ENCODE assay signal across 16 cellular contexts in genomic region chr11:66237867-66238266, GRCh38. TPM values are rescaled to one million over a fixed set of nuclear protein-coding genes. Genes with fewer than 3 reads are reported as not detected.
DNase-seq lines count a peak whose midpoint lies in the region; ATAC-seq and TF ChIP-seq lines count a peak whose summit lies in the region.
"Had no signal": no experiment of that assay in that cellular context is flagged by ENCODE, and none has a peak within 500 bp of the region (broad histone marks: within the 10 kb centered on the region; RNA-seq: fewer than 3 reads in every experiment).

No MANE protein-coding gene starts in this region.

- H3K27ac ChIP-seq in GM23338 (ENCODE audit: low read depth), result no peak overlapping the region

- H3K9me3 Mint-ChIP-seq in activated CD4-positive, alpha-beta memory T cell treated with anti-CD3 and anti-CD28 coated beads for 36 hours, result no peaks in the 10 kb centered on the region
- no peaks in the 10 kb centered on the region for H3K9me3 Mint-ChIP-seq in activated CD4-positive, alpha-beta memory T cell treated with anti-CD3 and anti-CD28 coated beads, Interleukin-2, amount 10 ng/mL, durations not matched to agents 7 days and 5 days
- no peaks in the 10 kb centered on the region for H3K9me3 Mint-ChIP-seq in GM23338
- H3K9me3 Mint-ChIP-seq in activated CD8-positive, alpha-beta T cell treated with anti-CD3 and anti-CD28 coated beads for 36 hours, result no peaks in the 10 kb centered on the region
- no peaks in the 10 kb centered on the region for H3K9me3 Mint-ChIP-seq in natural killer cell treated with Interleukin-12 subunit alpha and Interleukin-12 subunit beta and Interleukin-15 and Interleukin-18, amount 100 ng/mL, for 72 hours

- POLR2A ChIA-PET in activated CD4-positive, alpha-beta memory T cell treated with anti-CD3 and anti-CD28 coated beads for 36 hours (lab: Charles Lee), result interaction anchor here (1.2 kb wide), 1 partner anchor 14 kb away, joined by 3 read pairs; no protein-coding TSS in a partner anchor
- POLR2A ChIA-PET in activated CD4-positive, alpha-beta memory T cell treated with anti-CD3 and anti-CD28 coated beads, Interleukin-2, amount 10 ng/mL, durations not matched to agents 7 days and 5 days (lab: Charles Lee), result interaction anchor here (1.4 kb wide), 1 partner anchor 14 kb away, joined by 3 read pairs; no protein-coding TSS in a partner anchor
- POLR2A ChIA-PET in activated CD8-positive, alpha-beta T cell treated with anti-CD3 and anti-CD28 coated beads for 36 hours (lab: Charles Lee), result no interaction called here

- H2AFZ ChIP-seq in GM23338, result no peak overlapping the region

- CTCF ChIA-PET in activated CD4-positive, alpha-beta memory T cell treated with anti-CD3 and anti-CD28 coated beads for 36 hours (lab: Charles Lee), result interaction anchor here (1.1 kb wide), 1 partner anchor 12 kb away, joined by 3 read pairs; no protein-coding TSS in a partner anchor
- CTCF ChIA-PET in activated CD4-positive, alpha-beta memory T cell treated with anti-CD3 and anti-CD28 coated beads, Interleukin-2, amount 10 ng/mL, durations not matched to agents 7 days and 5 days (lab: Charles Lee), result no interaction called here
- CTCF ChIA-PET in activated CD8-positive, alpha-beta T cell treated with anti-CD3 and anti-CD28 coated beads for 36 hours (lab: Charles Lee), result interaction anchor here (1.4 kb wide), 1 partner anchor 16 kb away, joined by 4 read pairs; no protein-coding TSS in a partner anchor

- no peaks in the 10 kb centered on the region for H3K79me2 ChIP-seq in GM23338 (replicated peaks; ENCODE audit: insufficient read depth)

- H3F3A ChIP-seq in GM23338 (replicated peaks; ENCODE audit: low read depth), result 0 out of 2 replicates have a peak, but pooled peaks cover 4% of the 10 kb centered on the region

- no peaks in the 10 kb centered on the region for H3K27me3 Mint-ChIP-seq in activated CD4-positive, alpha-beta memory T cell treated with anti-CD3 and anti-CD28 coated beads for 36 hours
- H3K27me3 Mint-ChIP-seq in activated CD4-positive, alpha-beta memory T cell treated with anti-CD3 and anti-CD28 coated beads, Interleukin-2, amount 10 ng/mL, durations not matched to agents 7 days and 5 days, result no peaks in the 10 kb centered on the region
- H3K27me3 Mint-ChIP-seq in GM23338 (ENCODE audit: insufficient read depth, low read depth, poor library complexity), result peaks cover 10% of the 10 kb centered on the region
- H3K27me3 Mint-ChIP-seq in activated CD8-positive, alpha-beta T cell treated with anti-CD3 and anti-CD28 coated beads for 36 hours, result no peaks in the 10 kb centered on the region
- no peaks in the 10 kb centered on the region for H3K27me3 Mint-ChIP-seq in natural killer cell treated with Interleukin-12 subunit alpha and Interleukin-12 subunit beta and Interleukin-15 and Interleukin-18, amount 100 ng/mL, for 72 hours

- no peaks in the 10 kb centered on the region; the same call in 1 of the 2 replicates for H4K20me1 ChIP-seq in GM23338 (replicated peaks; ENCODE audit: insufficient read depth)

- no peaks in the 10 kb centered on the region for H3K9me3 ChIP-seq in MG63

- peak in 1 of 2 experiments; percentile 5; a peak in 1 of 4 replicates for TF ChIP-seq CTCF in GM23338 (conservative IDR thresholded peaks at IDR 0.05; ENCODE audit: low read depth in 2 of 2)
- no peak for TF ChIP-seq CTCF in activated CD8-positive, alpha-beta T cell treated with anti-CD3 and anti-CD28 coated beads for 36 hours (IDR thresholded peaks at IDR 0.05)

- no peaks in the 10 kb centered on the region for H3K4me1 ChIP-seq in GM23338 (ENCODE audit: insufficient read depth)

- H3K36me3 ChIP-seq in GM23338 (ENCODE audit: insufficient read depth) (no peaks in the 10 kb centered on the region; the same call in 1 of the 2 replicates), MG63 (peaks cover 5% of the 10 kb centered on the region; the same call in 1 of the 2 replicates)

- H3K27me3 ChIP-seq in GM23338 (ENCODE audit: insufficient read depth), result no peaks in the 10 kb centered on the region
- no peaks in the 10 kb centered on the region for H3K27me3 ChIP-seq in MG63

- DNase-seq in activated CD4-positive, alpha-beta memory T cell treated with anti-CD3 and anti-CD28 coated beads for 36 hours, result no peak
- DNase-seq in activated CD4-positive, alpha-beta memory T cell treated with anti-CD3 and anti-CD28 coated beads, Interleukin-2, amount 10 ng/mL, durations not matched to agents 7 days and 5 days, result no peak
- DNase-seq in GM23338 (ENCODE audit: low spot score) (peak; percentile 24), amygdala (lab: John Stamatoyannopoulos, UW) (no peak), MG63 (no peak)
- no peak for DNase-seq in activated CD8-positive, alpha-beta T cell treated with anti-CD3 and anti-CD28 coated beads for 36 hours
- no peak for DNase-seq in natural killer cell treated with Interleukin-12 subunit alpha and Interleukin-12 subunit beta and Interleukin-15 and Interleukin-18, amount 100 ng/mL, for 72 hours (ENCODE audit: low spot score)
- DNase-seq: 8988T, DND-41, NCI-H1092, NCI-H146, NCI-H524, Right ventricle myocardium superior had no signal

- peak; percentile 72 for ATAC-seq in GM23338
- ATAC-seq in activated CD8-positive, alpha-beta T cell treated with anti-CD3 and anti-CD28 coated beads for 36 hours, result no peak
- ATAC-seq in natural killer cell treated with Interleukin-12 subunit alpha and Interleukin-12 subunit beta and Interleukin-15 and Interleukin-18, amount 100 ng/mL, for 72 hours, result no peak
- ATAC-seq in GM19328 (IDR thresholded peaks at IDR 0.05; ENCODE audit: unreplicated experiment), result no peak
- ATAC-seq: Panc1 had no signal

- H3K27ac Mint-ChIP-seq in activated CD4-positive, alpha-beta memory T cell treated with anti-CD3 and anti-CD28 coated beads for 36 hours, result peak overlapping the region; percentile 39
- H3K27ac Mint-ChIP-seq in activated CD4-positive, alpha-beta memory T cell treated with anti-CD3 and anti-CD28 coated beads, Interleukin-2, amount 10 ng/mL, durations not matched to agents 7 days and 5 days, result no peak overlapping the region
- peak overlapping the region; percentile 65; the same call in 1 of the 2 replicates for H3K27ac Mint-ChIP-seq in GM23338
- peak overlapping the region; percentile 13 for H3K27ac Mint-ChIP-seq in activated CD8-positive, alpha-beta T cell treated with anti-CD3 and anti-CD28 coated beads for 36 hours
- peak overlapping the region; percentile 57 to 82 for H3K27ac Mint-ChIP-seq in natural killer cell treated with Interleukin-12 subunit alpha and Interleukin-12 subunit beta and Interleukin-15 and Interleukin-18, amount 100 ng/mL, for 72 hours

- peaks cover 39% of the 10 kb centered on the region for H3K36me3 Mint-ChIP-seq in activated CD4-positive, alpha-beta memory T cell treated with anti-CD3 and anti-CD28 coated beads for 36 hours
- peaks cover 25% of the 10 kb centered on the region for H3K36me3 Mint-ChIP-seq in activated CD4-positive, alpha-beta memory T cell treated with anti-CD3 and anti-CD28 coated beads, Interleukin-2, amount 10 ng/mL, durations not matched to agents 7 days and 5 days (ENCODE audit: low read depth)
- H3K36me3 Mint-ChIP-seq in GM23338 (ENCODE audit: low read depth), result peaks cover 2% of the 10 kb centered on the region; the same call in 1 of the 3 replicates
- H3K36me3 Mint-ChIP-seq in activated CD8-positive, alpha-beta T cell treated with anti-CD3 and anti-CD28 coated beads for 36 hours (ENCODE audit: low read depth), result peaks cover 10% of the 10 kb centered on the region
- H3K36me3 Mint-ChIP-seq in natural killer cell treated with Interleukin-12 subunit alpha and Interleukin-12 subunit beta and Interleukin-15 and Interleukin-18, amount 100 ng/mL, for 72 hours, result no peaks in the 10 kb centered on the region

- no peak overlapping the region for H3K4me2 ChIP-seq in GM23338

- H3K4me3 ChIP-seq in GM23338 (no peak overlapping the region), MG63 (no peak overlapping the region)

- no peaks in the 10 kb centered on the region for H3K9me2 ChIP-seq in GM23338 (ENCODE audit: insufficient read depth)

- no peaks in the 10 kb centered on the region for H3K4me1 Mint-ChIP-seq in activated CD4-positive, alpha-beta memory T cell treated with anti-CD3 and anti-CD28 coated beads for 36 hours (ENCODE audit: low read depth)
- no peaks in the 10 kb centered on the region for H3K4me1 Mint-ChIP-seq in activated CD4-positive, alpha-beta memory T cell treated with anti-CD3 and anti-CD28 coated beads, Interleukin-2, amount 10 ng/mL, durations not matched to agents 7 days and 5 days
- H3K4me1 Mint-ChIP-seq in GM23338, result peaks cover 4% of the 10 kb centered on the region; the same call in 1 of the 3 replicates
- H3K4me1 Mint-ChIP-seq in activated CD8-positive, alpha-beta T cell treated with anti-CD3 and anti-CD28 coated beads for 36 hours (ENCODE audit: low read depth), result no peaks in the 10 kb centered on the region
- H3K4me1 Mint-ChIP-seq in natural killer cell treated with Interleukin-12 subunit alpha and Interleukin-12 subunit beta and Interleukin-15 and Interleukin-18, amount 100 ng/mL, for 72 hours (ENCODE audit: low read depth in 2 of 2), result peaks cover 7 to 21% of the 10 kb centered on the region in 2 donors

- intact Hi-C loops in activated CD4-positive, alpha-beta memory T cell treated with anti-CD3 and anti-CD28 coated beads for 36 hours (cut with micrococcal nuclease), result no loop called here
- intact Hi-C loops in activated CD8-positive, alpha-beta T cell treated with anti-CD3 and anti-CD28 coated beads for 36 hours (cut with micrococcal nuclease), result no loop called here

- no peak overlapping the region for H3K4me3 Mint-ChIP-seq in activated CD4-positive, alpha-beta memory T cell treated with anti-CD3 and anti-CD28 coated beads for 36 hours
- no peak overlapping the region for H3K4me3 Mint-ChIP-seq in activated CD4-positive, alpha-beta memory T cell treated with anti-CD3 and anti-CD28 coated beads, Interleukin-2, amount 10 ng/mL, durations not matched to agents 7 days and 5 days
- H3K4me3 Mint-ChIP-seq in GM23338, result no peak overlapping the region
- H3K4me3 Mint-ChIP-seq in activated CD8-positive, alpha-beta T cell treated with anti-CD3 and anti-CD28 coated beads for 36 hours, result no peak overlapping the region
- H3K4me3 Mint-ChIP-seq in natural killer cell treated with Interleukin-12 subunit alpha and Interleukin-12 subunit beta and Interleukin-15 and Interleukin-18, amount 100 ng/mL, for 72 hours, result peak overlapping the region; percentile 60

RNA-seq across cellular contexts. Expression of gene KLC2, which starts 19.6 kb away (rescaled TPM):
- 10 to 100 TPM; 40.5 to 44.8 TPM for total RNA-seq in activated CD4-positive, alpha-beta memory T cell treated with anti-CD3 and anti-CD28 coated beads for 36 hours
- 10 to 100 TPM; 32.8 to 33.9 TPM for total RNA-seq in activated CD4-positive, alpha-beta memory T cell treated with anti-CD3 and anti-CD28 coated beads, Interleukin-2, amount 10 ng/mL, durations not matched to agents 7 days and 5 days
- 31.1 and 40.4 TPM in 2 replicates for total RNA-seq in GM23338 (2014; rRNA removed; shearing (Covaris generic))
- 17.8 and 18.3 TPM in 2 replicates for polyA plus RNA-seq in GM23338 (2016; fragmentation: Nextera tagmentation; extraction: Ambion mirVana)
- total RNA-seq in activated CD8-positive, alpha-beta T cell treated with anti-CD3 and anti-CD28 coated beads for 36 hours, result 10 to 100 TPM; 32.2 to 35.2 TPM
- total RNA-seq in natural killer cell treated with Interleukin-12 subunit alpha and Interleukin-12 subunit beta and Interleukin-15 and Interleukin-18, amount 100 ng/mL, for 72 hours, result 10 to 100 TPM; 38.0 to 77.2 TPM
- 15.0 and 25.3 TPM in 2 replicates for total RNA-seq in MG63 (2014; rRNA removed; shearing (Covaris generic); ENCODE audit: low replicate concordance)

RNA-seq across cellular contexts. Expression of gene RAB1B, which starts 30.6 kb away (rescaled TPM):
- 100 to 1,000 TPM; 118 to 124 TPM for total RNA-seq in activated CD4-positive, alpha-beta memory T cell treated with anti-CD3 and anti-CD28 coated beads for 36 hours
- 100 to 1,000 TPM; 146 to 150 TPM for total RNA-seq in activated CD4-positive, alpha-beta memory T cell treated with anti-CD3 and anti-CD28 coated beads, Interleukin-2, amount 10 ng/mL, durations not matched to agents 7 days and 5 days
- total RNA-seq in GM23338 (2014; rRNA removed; shearing (Covaris generic)), result 92.7 and 99.6 TPM in 2 replicates
- polyA plus RNA-seq in GM23338 (2016; fragmentation: Nextera tagmentation; extraction: Ambion mirVana), result 30.3 and 30.5 TPM in 2 replicates
- 10 to 100 TPM; 97.9 to 98.2 TPM for total RNA-seq in activated CD8-positive, alpha-beta T cell treated with anti-CD3 and anti-CD28 coated beads for 36 hours
- total RNA-seq in natural killer cell treated with Interleukin-12 subunit alpha and Interleukin-12 subunit beta and Interleukin-15 and Interleukin-18, amount 100 ng/mL, for 72 hours, result 100 to 1,000 TPM; 139 to 146 TPM
- total RNA-seq in MG63 (2014; rRNA removed; shearing (Covaris generic); ENCODE audit: low replicate concordance), result 101 and 103 TPM in 2 replicates

RNA-seq across cellular contexts. Expression of gene CNIH2, which starts 40.1 kb away (rescaled TPM):
- total RNA-seq in activated CD4-positive, alpha-beta memory T cell treated with anti-CD3 and anti-CD28 coated beads for 36 hours, result 1 to 10 TPM in 1 of 2 experiments, under 1 TPM in 1; 0.39 to 1.5 TPM
- 1 to 10 TPM; 1.9 to 2.1 TPM for total RNA-seq in activated CD4-positive, alpha-beta memory T cell treated with anti-CD3 and anti-CD28 coated beads, Interleukin-2, amount 10 ng/mL, durations not matched to agents 7 days and 5 days
- total RNA-seq in GM23338 (2014; rRNA removed; shearing (Covaris generic)), result 9.2 and 10.8 TPM in 2 replicates
- 4.3 and 7.9 TPM in 2 replicates for polyA plus RNA-seq in GM23338 (2016; fragmentation: Nextera tagmentation; extraction: Ambion mirVana)
- total RNA-seq in activated CD8-positive, alpha-beta T cell treated with anti-CD3 and anti-CD28 coated beads for 36 hours, result 1 to 10 TPM in 1 of 2 experiments, under 1 TPM in 1; 0.96 to 2.0 TPM
- total RNA-seq in natural killer cell treated with Interleukin-12 subunit alpha and Interleukin-12 subunit beta and Interleukin-15 and Interleukin-18, amount 100 ng/mL, for 72 hours, result 1 to 10 TPM; 1.2 to 2.6 TPM
- total RNA-seq in MG63 (2014; rRNA removed; shearing (Covaris generic); ENCODE audit: low replicate concordance), result not detected in 2 replicates
- total RNA-seq: Right ventricle myocardium superior had no signal

RNA-seq across cellular contexts. Expression of gene YIF1A, which starts 51.1 kb away (rescaled TPM):
- 10 to 100 TPM; 63.1 to 65.8 TPM for total RNA-seq in activated CD4-positive, alpha-beta memory T cell treated with anti-CD3 and anti-CD28 coated beads for 36 hours
- total RNA-seq in activated CD4-positive, alpha-beta memory T cell treated with anti-CD3 and anti-CD28 coated beads, Interleukin-2, amount 10 ng/mL, durations not matched to agents 7 days and 5 days, result 10 to 100 TPM; 49.5 to 52.5 TPM
- total RNA-seq in GM23338 (2014; rRNA removed; shearing (Covaris generic)), result 75.0 and 87.0 TPM in 2 replicates
- polyA plus RNA-seq in GM23338 (2016; fragmentation: Nextera tagmentation; extraction: Ambion mirVana), result 71.5 and 75.6 TPM in 2 replicates
- total RNA-seq in activated CD8-positive, alpha-beta T cell treated with anti-CD3 and anti-CD28 coated beads for 36 hours, result 10 to 100 TPM; 57.4 to 64.0 TPM
- total RNA-seq in natural killer cell treated with Interleukin-12 subunit alpha and Interleukin-12 subunit beta and Interleukin-15 and Interleukin-18, amount 100 ng/mL, for 72 hours, result 10 to 100 TPM; 62.7 to 76.1 TPM
- 217 and 220 TPM in 2 replicates for total RNA-seq in MG63 (2014; rRNA removed; shearing (Covaris generic); ENCODE audit: low replicate concordance)

RNA-seq across cellular contexts. Expression of gene TMEM151A, which starts 53.8 kb away (rescaled TPM):
- not detected for total RNA-seq in activated CD4-positive, alpha-beta memory T cell treated with anti-CD3 and anti-CD28 coated beads for 36 hours
- not detected for total RNA-seq in activated CD4-positive, alpha-beta memory T cell treated with anti-CD3 and anti-CD28 coated beads, Interleukin-2, amount 10 ng/mL, durations not matched to agents 7 days and 5 days
- 4.4 and 5.0 TPM in 2 replicates for total RNA-seq in GM23338 (2014; rRNA removed; shearing (Covaris generic))
- 1.0 and 1.2 TPM in 2 replicates for polyA plus RNA-seq in GM23338 (2016; fragmentation: Nextera tagmentation; extraction: Ambion mirVana)
- total RNA-seq in activated CD8-positive, alpha-beta T cell treated with anti-CD3 and anti-CD28 coated beads for 36 hours, result not detected
- total RNA-seq in natural killer cell treated with Interleukin-12 subunit alpha and Interleukin-12 subunit beta and Interleukin-15 and Interleukin-18, amount 100 ng/mL, for 72 hours, result not detected
- total RNA-seq in MG63 (2014; rRNA removed; shearing (Covaris generic); ENCODE audit: low replicate concordance), result 0.56 TPM in 1 of 2 replicates, not detected in the other
- total RNA-seq: MCF 10A, Right ventricle myocardium superior had no signal
